8 cellular contexts compared by ENCODE assay signal in the genomic region with DNA sequence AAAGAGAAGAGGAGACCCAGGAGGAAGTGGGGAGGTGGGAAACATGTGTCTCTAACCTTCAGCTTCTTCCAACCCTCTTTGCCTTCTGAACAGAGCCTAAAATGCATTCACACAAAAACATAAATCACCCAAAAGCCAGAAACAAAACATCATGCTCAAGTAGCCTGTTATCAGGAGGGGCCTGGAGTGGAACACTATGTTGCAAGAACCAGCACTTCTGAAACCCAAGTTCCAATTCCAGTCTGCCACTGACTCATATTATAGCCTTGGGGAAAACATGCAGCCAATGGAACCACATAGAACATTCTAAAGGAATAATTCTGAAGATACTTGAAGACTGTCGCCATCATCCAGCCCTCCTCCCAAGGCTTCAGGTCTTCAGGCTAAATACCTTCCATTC.
DNase-seq lines count a peak whose midpoint lies in the region; ATAC-seq and TF ChIP-seq lines count a peak whose summit lies in the region.
"Had no signal": no experiment of that assay in that cellular context is flagged by ENCODE, and none has a peak within 500 bp of the region (broad histone marks: within the 10 kb centered on the region; RNA-seq: fewer than 3 reads in every experiment).

No MANE protein-coding gene starts in this region.

- no peak for TF ChIP-seq POLR2A in upper lobe of left lung (IDR thresholded peaks at IDR 0.05)

- H3K9me3 Mint-ChIP-seq in naive thymus-derived CD8-positive, alpha-beta T cell, result no peaks in the 10 kb centered on the region
- H3K9me3 Mint-ChIP-seq: activated naive CD8-positive, alpha-beta T cell treated with anti-CD3 and anti-CD28 coated beads, Interleukin-2, amount 10 ng/mL, durations not matched to agents 7 days and 5 days had no signal

- peaks cover 0 to 6% (median 0%) of the 10 kb centered on the region in 4 donors for H3K4me1 ChIP-seq in upper lobe of left lung

- no peaks in the 10 kb centered on the region for H3K36me3 ChIP-seq in upper lobe of left lung

- H3K9me3 ChIP-seq in upper lobe of left lung, result no peaks in the 10 kb centered on the region

- no peak overlapping the region for H3K4me3 ChIP-seq in upper lobe of left lung

- 70% methylated on average over 1 of the region's 1 CpG for WGBS in upper lobe of left lung, 2 donors

- TF ChIP-seq EP300 in upper lobe of left lung (IDR thresholded peaks at IDR 0.05), result peak in 3 of 4 donors; percentile 7 to 94 (median 17)

- no peak overlapping the region for H3K27ac Mint-ChIP-seq in naive thymus-derived CD8-positive, alpha-beta T cell
- H3K27ac Mint-ChIP-seq: activated naive CD8-positive, alpha-beta T cell treated with anti-CD3 and anti-CD28 coated beads, Interleukin-2, amount 10 ng/mL, durations not matched to agents 7 days and 5 days had no signal

- peaks cover 0 to 16% (median 2%) of the 10 kb centered on the region in 5 donors for H3K27me3 Mint-ChIP-seq in naive thymus-derived CD8-positive, alpha-beta T cell

- no peaks in the 10 kb centered on the region for H3K27me3 ChIP-seq in upper lobe of left lung

- peak; percentile 79 to 94 for ATAC-seq in upper lobe of left lung (ENCODE audit: low FRiP score in 2 of 2)
- ATAC-seq in naive thymus-derived CD8-positive, alpha-beta T cell, result no peak
- no peak for ATAC-seq in HG02884 (IDR thresholded peaks at IDR 0.05; ENCODE audit: unreplicated experiment)
- no peak for ATAC-seq in HG02852 (IDR thresholded peaks at IDR 0.05; ENCODE audit: unreplicated experiment)

- peak overlapping the region in 2 of 4 donors; percentile 40 to 57 for H3K27ac ChIP-seq in upper lobe of left lung

- peak; percentile 87 for DNase-seq in M059J (ENCODE audit: low read depth)
- DNase-seq in dedifferentiated amniotic fluid mesenchymal stem cell (ENCODE audit: extremely low spot score), result peak; percentile 39
- peak; percentile 28 for DNase-seq in hepatic stellate cell (ENCODE audit: low spot score)
- DNase-seq in upper lobe of left lung, result peak in 1 of 2 donors; percentile 63
- DNase-seq in naive thymus-derived CD8-positive, alpha-beta T cell, result no peak
- DNase-seq: activated naive CD8-positive, alpha-beta T cell treated with anti-CD3 and anti-CD28 coated beads, Interleukin-2, amount 10 ng/mL, durations not matched to agents 7 days and 5 days had no signal

- H3K36me3 Mint-ChIP-seq in naive thymus-derived CD8-positive, alpha-beta T cell, result no peaks in the 10 kb centered on the region
- H3K36me3 Mint-ChIP-seq: activated naive CD8-positive, alpha-beta T cell treated with anti-CD3 and anti-CD28 coated beads, Interleukin-2, amount 10 ng/mL, durations not matched to agents 7 days and 5 days had no signal

- TF ChIP-seq CTCF in upper lobe of left lung (IDR thresholded peaks at IDR 0.05), result no peak

- H3K4me1 Mint-ChIP-seq in naive thymus-derived CD8-positive, alpha-beta T cell, result peaks cover 3 to 16% (median 10%) of the 10 kb centered on the region in 4 donors

- POLR2A ChIA-PET in naive thymus-derived CD8-positive, alpha-beta T cell (lab: Charles Lee), result interaction anchor here (0.6 kb wide), 1 partner anchor 996 kb away, joined by 7 read pairs; no protein-coding TSS in a partner anchor

- H3K4me3 Mint-ChIP-seq in naive thymus-derived CD8-positive, alpha-beta T cell, result no peak overlapping the region
- H3K4me3 Mint-ChIP-seq: activated naive CD8-positive, alpha-beta T cell treated with anti-CD3 and anti-CD28 coated beads, Interleukin-2, amount 10 ng/mL, durations not matched to agents 7 days and 5 days had no signal

Comparison
In these comparisons a context has a peak if more than half of its experiments do, and no peak if none do; other contexts are left out.
1. DNase-seq: peak in M059J (single experiment), dedifferentiated amniotic fluid mesenchymal stem cell (single experiment) and hepatic stellate cell (single experiment); none in naive thymus-derived CD8-positive, alpha-beta T cell (0 of 10).
2. ATAC-seq: peak in upper lobe of left lung (2 of 2); none in naive thymus-derived CD8-positive, alpha-beta T cell (0 of 2), HG02884 (single experiment) and HG02852 (single experiment).